ENCODE assay signal across 17 cellular contexts in genomic region chr18:48682768-48683167, GRCh38.
A peak's percentile ranks its signal among the peaks of the same experiment; 100 is the strongest.
DNase-seq lines count a peak whose midpoint lies in the region; ATAC-seq and TF ChIP-seq lines count a peak whose summit lies in the region.
"Had no signal": no experiment of that assay in that cellular context is flagged by ENCODE, and none has a peak within 500 bp of the region (broad histone marks: within the 10 kb centered on the region; RNA-seq: fewer than 3 reads in every experiment).

No MANE protein-coding gene starts in this region.

- H3K4me3 Mint-ChIP-seq in glutamatergic neuron (ENCODE audit: unreplicated experiment), result no peak overlapping the region
- H3K4me3 Mint-ChIP-seq: CD8-positive, alpha-beta T cell had no signal

- no peaks in the 10 kb centered on the region for H3K27me3 ChIP-seq in left ventricle myocardium inferior (ENCODE audit: low read depth)
- H3K27me3 ChIP-seq in heart right ventricle, result no peaks in the 10 kb centered on the region
- H3K27me3 ChIP-seq in spleen (replicated peaks in 1 of 7), result no peaks in the 10 kb centered on the region

- peaks cover 9% of the 10 kb centered on the region for H3K4me1 Mint-ChIP-seq in glutamatergic neuron (ENCODE audit: low read depth, unreplicated experiment)

- H3K4me1 ChIP-seq in left ventricle myocardium inferior (peaks cover 77% of the 10 kb centered on the region), heart right ventricle (peaks cover 15 to 93% (median 42%) of the 10 kb centered on the region in 9 donors), spleen (peaks cover 0 to 22% (median 5%) of the 10 kb centered on the region in 6 donors)
- H3K4me1 ChIP-seq: A549, HAP-1 had no signal

- TF ChIP-seq POLR2A in spleen (IDR thresholded peaks at IDR 0.05), result no peak

- H3K27me3 Mint-ChIP-seq in glutamatergic neuron (ENCODE audit: unreplicated experiment), result peaks cover 8% of the 10 kb centered on the region

- whole genome bisulfite sequencing in heart right ventricle, 2 donors, result 96 to 97% methylated on average over 13 of the region's 13 CpGs
- WGBS in spleen, 5 donors, result 94 to 98% (median 96%) methylated on average over 13 of the region's 13 CpGs

- intact Hi-C loops in left ventricle myocardium inferior (cut with micrococcal nuclease), result no loop called here
- intact Hi-C loops in heart right ventricle (cut with DNase I), result loop anchor here in 5 of 10 donors (5.0 to 10.0 kb wide), 7 partner anchors 62 to 262 kb away; no protein-coding TSS in a partner anchor
- intact Hi-C loops in spleen (cut with DNase I; ENCODE audit: low total_unique reads), result loop anchor here (10.0 kb wide), 1 partner anchor 92 kb away; no protein-coding TSS in a partner anchor

- H3K4me3 ChIP-seq in left ventricle myocardium inferior (no peak overlapping the region), heart right ventricle (no peak overlapping the region), spleen (no peak overlapping the region)
- H3K4me3 ChIP-seq: A549, GM23248, HAP-1 had no signal

- H3K36me3 Mint-ChIP-seq in glutamatergic neuron (ENCODE audit: unreplicated experiment), result peaks cover 10% of the 10 kb centered on the region
- H3K36me3 Mint-ChIP-seq: CD8-positive, alpha-beta T cell had no signal

- peaks cover 4% of the 10 kb centered on the region for H3K9me3 Mint-ChIP-seq in glutamatergic neuron (ENCODE audit: unreplicated experiment)
- H3K9me3 Mint-ChIP-seq: CD8-positive, alpha-beta T cell had no signal

- H3K9me3 ChIP-seq in left ventricle myocardium inferior (replicated peaks) (no peaks in the 10 kb centered on the region), heart right ventricle (no peaks in the 10 kb centered on the region), spleen (no peaks in the 10 kb centered on the region)
- H3K9me3 ChIP-seq: A549, HAP-1 had no signal

- H3K36me3 ChIP-seq in left ventricle myocardium inferior (peaks cover 4% of the 10 kb centered on the region), heart right ventricle (peaks cover 0 to 12% (median 0%) of the 10 kb centered on the region in 9 donors), spleen (peaks cover 0 to 12% (median 0%) of the 10 kb centered on the region in 6 donors)
- H3K36me3 ChIP-seq: HAP-1 had no signal

- H3K27ac ChIP-seq in left ventricle myocardium inferior (replicated peaks) (peak overlapping the region; percentile 93), heart right ventricle (peak overlapping the region in 3 of 10 donors; percentile 73 to 93 (median 91)), spleen (no peak overlapping the region)
- H3K27ac ChIP-seq: 22Rv1, A549, GM23248, HL-60 had no signal

- DNase-seq in left ventricle myocardium inferior (no peak), heart right ventricle (no peak), glutamatergic neuron (peak; percentile 7), spleen (peak; percentile 59), NCI-H2196 (lab: John Stamatoyannopoulos, UW; ENCODE audit: unreplicated experiment) (no peak)
- DNase-seq: AML-193; Calu3; CD8-positive, alpha-beta T cell; DMS79 treated with DMSO at 0.1 percent for 48 hours; GF-D8; GM23248 had no signal

- ATAC-seq in heart right ventricle (no peak), HG02763 (IDR thresholded peaks at IDR 0.05; ENCODE audit: unreplicated experiment) (no peak), GM21619 (IDR thresholded peaks at IDR 0.05; ENCODE audit: unreplicated experiment) (no peak)
- ATAC-seq: A549; CD8-positive, alpha-beta T cell had no signal

- H3K27ac Mint-ChIP-seq in glutamatergic neuron (ENCODE audit: unreplicated experiment), result no peak overlapping the region
- H3K27ac Mint-ChIP-seq: CD8-positive, alpha-beta T cell had no signal

- TF ChIP-seq CTCF in left ventricle myocardium inferior (IDR thresholded peaks at IDR 0.05; ENCODE audit: borderline replicate concordance), result no peak
- no peak for TF ChIP-seq CTCF in heart right ventricle (IDR thresholded peaks at IDR 0.05)
- TF ChIP-seq CTCF in glutamatergic neuron (IDR thresholded peaks at IDR 0.05; ENCODE audit: partially characterized antibody, unreplicated experiment), result no peak
- TF ChIP-seq CTCF in spleen (IDR thresholded peaks at IDR 0.05 in 8 of 11, conservative IDR thresholded peaks at IDR 0.05 in 3 of 11), result no peak

Comparison
In these comparisons a context has a peak if more than half of its experiments do, and no peak if none do; other contexts are left out.
1. DNase-seq: peak in glutamatergic neuron (single experiment) and spleen (single experiment); none in left ventricle myocardium inferior (single experiment), heart right ventricle (0 of 2) and NCI-H2196 (single experiment).